Comparison of ENCODE assay signal across 25 cellular contexts in the genomic region with DNA sequence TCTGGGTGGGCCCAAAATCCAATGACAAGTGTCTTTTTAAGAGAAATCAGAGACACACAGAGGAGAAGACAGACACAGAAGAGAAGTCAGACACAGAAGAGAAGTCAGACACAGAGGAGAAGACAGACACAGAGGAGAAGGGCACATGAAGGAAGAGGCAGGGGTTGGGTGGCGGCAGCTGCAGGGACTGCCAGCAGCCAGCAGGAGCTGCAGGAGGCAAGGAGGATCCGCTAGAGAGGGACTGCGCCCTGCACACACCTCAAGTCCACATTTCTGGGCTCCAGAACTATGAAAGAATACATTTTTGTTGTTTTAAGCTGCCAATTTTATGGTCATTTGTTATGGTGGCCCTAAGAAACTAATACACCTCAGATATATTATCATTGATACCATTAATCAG.
"Had no signal": no experiment of that assay in that cellular context is flagged by ENCODE, and none has a peak within 500 bp of the region (broad histone marks: within the 10 kb centered on the region; RNA-seq: fewer than 3 reads in every experiment).

No MANE protein-coding gene starts in this region.

- H3K27me3 Mint-ChIP-seq: activated CD4-positive, alpha-beta T cell treated with anti-CD3 and anti-CD28 coated beads, Interleukin-2, amount 10 ng/mL, durations not matched to agents 24 days and 14 days; activated CD8-positive, alpha-beta T cell treated with anti-CD3 and anti-CD28 coated beads for 36 hours; activated naive CD8-positive, alpha-beta T cell treated with anti-CD3 and anti-CD28 coated beads, Interleukin-2, amount 50 U/mL, for 24 hours; activated T-helper 17 cell treated with anti-CD3 and anti-CD28 coated beads, Interleukin-2, amount 50 U/mL, for 72 hours; memory B cell; stimulated activated naive CD8-positive, alpha-beta T cell treated with anti-CD3 and anti-CD28 coated beads, Interleukin-15, amount 100 ng/mL, for 72 hours had no signal

- H3K4me1 Mint-ChIP-seq: activated CD4-positive, alpha-beta T cell treated with anti-CD3 and anti-CD28 coated beads, Interleukin-2, amount 10 ng/mL, durations not matched to agents 24 days and 14 days; activated naive CD8-positive, alpha-beta T cell treated with anti-CD3 and anti-CD28 coated beads, Interleukin-2, amount 50 U/mL, for 24 hours; activated T-helper 17 cell treated with anti-CD3 and anti-CD28 coated beads, Interleukin-2, amount 50 U/mL, for 72 hours; brain; memory B cell; stimulated activated naive CD8-positive, alpha-beta T cell treated with anti-CD3 and anti-CD28 coated beads, Interleukin-15, amount 100 ng/mL, for 72 hours had no signal

- H3K4me3 Mint-ChIP-seq: activated CD4-positive, alpha-beta T cell treated with anti-CD3 and anti-CD28 coated beads, Interleukin-2, amount 10 ng/mL, durations not matched to agents 24 days and 14 days; activated CD8-positive, alpha-beta T cell treated with anti-CD3 and anti-CD28 coated beads for 36 hours; activated naive CD8-positive, alpha-beta T cell treated with anti-CD3 and anti-CD28 coated beads, Interleukin-2, amount 50 U/mL, for 24 hours; activated T-helper 17 cell treated with anti-CD3 and anti-CD28 coated beads, Interleukin-2, amount 50 U/mL, for 72 hours; brain; memory B cell; naive thymus-derived CD4-positive, alpha-beta T cell; stimulated activated naive CD8-positive, alpha-beta T cell treated with anti-CD3 and anti-CD28 coated beads, Interleukin-15, amount 100 ng/mL, for 72 hours had no signal

- H3K36me3 ChIP-seq: suprapubic skin, transverse colon, vagina had no signal

- H3K9me3 Mint-ChIP-seq: activated CD4-positive, alpha-beta T cell treated with anti-CD3 and anti-CD28 coated beads, Interleukin-2, amount 10 ng/mL, durations not matched to agents 24 days and 14 days; activated CD8-positive, alpha-beta T cell treated with anti-CD3 and anti-CD28 coated beads for 36 hours; activated naive CD8-positive, alpha-beta T cell treated with anti-CD3 and anti-CD28 coated beads, Interleukin-2, amount 50 U/mL, for 24 hours; activated T-helper 17 cell treated with anti-CD3 and anti-CD28 coated beads, Interleukin-2, amount 50 U/mL, for 72 hours; brain; memory B cell; naive thymus-derived CD4-positive, alpha-beta T cell; stimulated activated naive CD8-positive, alpha-beta T cell treated with anti-CD3 and anti-CD28 coated beads, Interleukin-15, amount 100 ng/mL, for 72 hours had no signal

- H3K4me1 ChIP-seq: psoas muscle, suprapubic skin, transverse colon, vagina had no signal

- ATAC-seq: activated CD8-positive, alpha-beta T cell treated with anti-CD3 and anti-CD28 coated beads for 36 hours; activated naive CD8-positive, alpha-beta T cell treated with anti-CD3 and anti-CD28 coated beads, Interleukin-2, amount 50 U/mL, for 24 hours; activated T-helper 17 cell treated with anti-CD3 and anti-CD28 coated beads, Interleukin-2, amount 50 U/mL, for 72 hours; naive thymus-derived CD4-positive, alpha-beta T cell; psoas muscle; right cardiac atrium; stimulated activated naive CD8-positive, alpha-beta T cell treated with anti-CD3 and anti-CD28 coated beads, Interleukin-15, amount 100 ng/mL, for 72 hours had no signal

- H3K27me3 ChIP-seq: suprapubic skin, transverse colon, vagina had no signal

- DNase-seq: activated CD4-positive, alpha-beta T cell treated with anti-CD3 and anti-CD28 coated beads, Interleukin-2, amount 10 ng/mL, durations not matched to agents 24 days and 14 days; activated CD8-positive, alpha-beta T cell treated with anti-CD3 and anti-CD28 coated beads for 36 hours; activated naive CD4-positive, alpha-beta T cell treated with Interleukin-2 at 50 U/mL for 16 hours; activated naive CD8-positive, alpha-beta T cell treated with anti-CD3 and anti-CD28 coated beads, Interleukin-2, amount 50 U/mL, for 24 hours; activated T-cell treated with anti-CD3 and anti-CD28 coated beads, Interleukin-2, amount 50 U/mL, for 1 hour; anterior cingulate cortex; caudate nucleus; erythroblast; hypothalamus; naive thymus-derived CD4-positive, alpha-beta T cell; psoas muscle; right cardiac atrium; small intestine; stimulated activated CD4-positive, alpha-beta T cell treated with anti-CD3 and anti-CD28 coated beads, Interleukin-15, amount 100 ng/mL, for 24 hours; stimulated activated CD4-positive, alpha-beta T cell treated with anti-CD3 and anti-CD28 coated beads, Interleukin-2, amount 100 ng/mL, for 48 hours; stimulated activated naive CD8-positive, alpha-beta T cell treated with anti-CD3 and anti-CD28 coated beads, Interleukin-15, amount 100 ng/mL, for 72 hours; transverse colon had no signal

- H3K9me3 ChIP-seq: psoas muscle, suprapubic skin, transverse colon, vagina had no signal

- H3K27ac ChIP-seq: psoas muscle, suprapubic skin, transverse colon, vagina had no signal

- H3K36me3 Mint-ChIP-seq: brain had no signal

- FAIRE-seq: colon, endometrium, frontal cortex, small intestine had no signal

- H3K27ac Mint-ChIP-seq: activated CD4-positive, alpha-beta T cell treated with anti-CD3 and anti-CD28 coated beads, Interleukin-2, amount 10 ng/mL, durations not matched to agents 24 days and 14 days; activated CD8-positive, alpha-beta T cell treated with anti-CD3 and anti-CD28 coated beads for 36 hours; activated naive CD8-positive, alpha-beta T cell treated with anti-CD3 and anti-CD28 coated beads, Interleukin-2, amount 50 U/mL, for 24 hours; activated T-helper 17 cell treated with anti-CD3 and anti-CD28 coated beads, Interleukin-2, amount 50 U/mL, for 72 hours; brain; memory B cell; naive thymus-derived CD4-positive, alpha-beta T cell; stimulated activated naive CD8-positive, alpha-beta T cell treated with anti-CD3 and anti-CD28 coated beads, Interleukin-15, amount 100 ng/mL, for 72 hours had no signal

- H3K4me3 ChIP-seq: psoas muscle, suprapubic skin, transverse colon, vagina had no signal
